ENCODE assay signal across 27 cellular contexts in the genomic region with DNA sequence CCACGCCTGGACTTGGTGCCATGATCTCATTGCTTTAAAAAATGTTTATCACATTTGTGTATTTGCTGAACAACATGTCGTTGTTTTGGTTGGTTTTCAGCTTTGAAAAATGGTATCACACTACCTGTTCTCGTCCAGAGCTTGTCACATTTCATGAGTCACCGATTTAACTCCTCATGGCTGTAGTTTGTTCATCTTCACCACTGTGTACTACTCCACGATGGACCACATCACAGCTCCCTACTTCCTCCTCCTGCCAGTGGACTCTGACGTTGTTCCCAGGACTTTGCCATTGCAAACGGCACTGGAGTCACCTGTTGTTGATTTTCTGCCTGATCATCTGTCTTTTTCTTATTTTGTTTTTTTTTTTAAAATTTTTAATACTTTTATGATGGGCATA.
DNase-seq lines count a peak whose midpoint lies in the region; ATAC-seq, FAIRE-seq and TF ChIP-seq lines count a peak whose summit lies in the region.
"Had no signal": no experiment of that assay in that cellular context is flagged by ENCODE, and none has a peak within 500 bp of the region (broad histone marks: within the 10 kb centered on the region; RNA-seq: fewer than 3 reads in every experiment).

No MANE protein-coding gene starts in this region.

- H3K79me2 ChIP-seq in HepG2 (ENCODE audit: insufficient read depth, low read length) (no peaks in the 10 kb centered on the region), K562 (ENCODE audit: control insufficient read depth, insufficient read depth, low read length) (no peaks in the 10 kb centered on the region)

- in situ Hi-C loops in HepG2 (cut with HindIII; ENCODE audit: extremely low pct_ligation_motif_present, low pct_unique_long_range_greater_than_20kb) (no loop called here), K562 (cut with MboI) (no loop called here), G401 (cut with HindIII; ENCODE audit: low sequenced_read_pairs) (no loop called here)

- WGBS in HepG2 (ENCODE audit: low lambda C conversion rate) = 5% methylated on average over 7 of the region's 7 CpGs
- 69% methylated on average over 7 of the region's 7 CpGs for WGBS in right lobe of liver (ENCODE audit: insufficient coverage, low coverage, low lambda C conversion rate, missing lambda C conversion rate)
- under 1% methylated on average over 7 of the region's 7 CpGs for WGBS in K562 (ENCODE audit: insufficient coverage, low coverage, missing lambda C conversion rate)

- H3K9me3 ChIP-seq in HepG2 (ENCODE audit: low read length) (no peaks in the 10 kb centered on the region), right lobe of liver (no peaks in the 10 kb centered on the region), HEK293 (ENCODE audit: control insufficient read depth, insufficient read depth, low read depth, low read length) (no peaks in the 10 kb centered on the region), K562 (replicated peaks; ENCODE audit: control insufficient read depth, insufficient read depth, low read depth, low read length) (no peaks in the 10 kb centered on the region)
- H3K9me3 ChIP-seq: BE2C, BLaER1 had no signal

- FAIRE-seq in HepG2 (lab: Jason Lieb, UNC) (no peak), K562 (lab: Jason Lieb, UNC) (no peak)
- FAIRE-seq: A204.1, G401.6, GM12891, GM19239 had no signal

- TF ChIP-seq EP300 in HepG2 (IDR thresholded peaks at IDR 0.05; ENCODE audit: low read depth in 2 of 2, low read length in 2 of 2) = no peak
- TF ChIP-seq EP300 in HepG2 (CRISPR knock-in tag; IDR thresholded peaks at IDR 0.05; ENCODE audit: borderline replicate concordance) = no peak
- TF ChIP-seq EP300 in K562 (IDR thresholded peaks at IDR 0.05; ENCODE audit: low read length) = no peak

- no peaks in the 10 kb centered on the region for H3K4me1 ChIP-seq in HepG2 (ENCODE audit: insufficient read depth, low read length)
- H3K4me1 ChIP-seq in right lobe of liver = peaks cover 0 to 18% (median 15%) of the 10 kb centered on the region in 4 donors
- H3K4me1 ChIP-seq in HEK293 (ENCODE audit: control insufficient read depth, insufficient read depth, low read length) = no peaks in the 10 kb centered on the region
- H3K4me1 ChIP-seq in K562 (replicated peaks in 1 of 2; ENCODE audit: control insufficient read depth in 2 of 2, insufficient read depth in 2 of 2, low read length in 2 of 2) = no peaks in the 10 kb centered on the region
- H3K4me1 ChIP-seq: BE2C had no signal

- CTCF ChIA-PET in HepG2 (lab: Yijun Ruan, JAX; ENCODE audit: low intra/inter-chr PET ratio, low total read pairs) = no interaction called here
- CTCF ChIA-PET in HEK293 (lab: Yijun Ruan, JAX) = no interaction called here
- CTCF ChIA-PET in K562 (lab: Yijun Ruan, JAX; ENCODE audit: low intra/inter-chr PET ratio) = no interaction called here

- H3K27ac ChIP-seq in HepG2 (ENCODE audit: extremely low read length, insufficient read depth, low read length) (no peak overlapping the region), right lobe of liver (no peak overlapping the region), HEK293 (ENCODE audit: extremely low read depth, low read depth, low read length) (no peak overlapping the region), K562 (ENCODE audit: extremely low read depth, low read depth, low read length) (no peak overlapping the region)
- H3K27ac ChIP-seq: BLaER1 had no signal

- ATAC-seq in HepG2 (no peak), right lobe of liver (no peak), K562 (no peak)

- H4K20me1 ChIP-seq in HepG2 (ENCODE audit: insufficient read depth, low read length) (no peaks in the 10 kb centered on the region), K562 (replicated peaks; ENCODE audit: control insufficient read depth, insufficient read depth, low read length) (peaks cover 8% of the 10 kb centered on the region)
- H4K20me1 ChIP-seq: BLaER1 had no signal

- H2AFZ ChIP-seq in HepG2 (ENCODE audit: low read length) = no peak overlapping the region
- no peak overlapping the region for H2AFZ ChIP-seq in K562 (ENCODE audit: low read depth, low read length)

- no peak overlapping the region for H3K4me3 ChIP-seq in HepG2 (replicated peaks in 1 of 3; ENCODE audit: insufficient read depth in 1 of 3, low read depth in 2 of 3, low read length in 3 of 3)
- no peak overlapping the region for H3K4me3 ChIP-seq in right lobe of liver
- H3K4me3 ChIP-seq in HEK293 (ENCODE audit: low read depth, low read length) = no peak overlapping the region
- no peak overlapping the region for H3K4me3 ChIP-seq in K562
- H3K4me3 ChIP-seq: BLaER1 had no signal

- peaks cover 11 to 70% of the 10 kb centered on the region in 2 experiments for H3K27me3 ChIP-seq in HepG2 (ENCODE audit: control insufficient read depth in 1 of 2, insufficient read depth in 2 of 2, low read length in 2 of 2)
- no peaks in the 10 kb centered on the region for H3K27me3 ChIP-seq in right lobe of liver
- H3K27me3 ChIP-seq in K562 (ENCODE audit: control insufficient read depth in 2 of 2, insufficient read depth in 2 of 2, low read length in 2 of 2) = peaks cover 32 to 83% of the 10 kb centered on the region in 2 experiments; a peak in 4 of 5 replicates
- H3K27me3 ChIP-seq: BE2C, BLaER1 had no signal

- H3K36me3 ChIP-seq in HepG2 (replicated peaks in 1 of 2; ENCODE audit: control insufficient read depth in 1 of 2, insufficient read depth in 2 of 2, low read length in 2 of 2) (no peaks in the 10 kb centered on the region), right lobe of liver (no peaks in the 10 kb centered on the region), HEK293 (ENCODE audit: control insufficient read depth in 2 of 2, insufficient read depth in 1 of 2, low read length in 2 of 2) (no peaks in the 10 kb centered on the region), K562 (ENCODE audit: control insufficient read depth, insufficient read depth, low read length) (no peaks in the 10 kb centered on the region)
- H3K36me3 ChIP-seq: BE2C, BLaER1 had no signal

- H3K4me2 ChIP-seq in HepG2 (ENCODE audit: low read depth, low read length) (no peak overlapping the region), K562 (ENCODE audit: insufficient read depth, low read length) (no peak overlapping the region)

- BruUV-seq in HepG2 (replicated peaks; lab: Mats Ljungman, UMichigan) = no TSS peak
- no TSS peak for BruUV-seq in K562 (replicated peaks; lab: Mats Ljungman, UMichigan)

- no peak overlapping the region for H3K9ac ChIP-seq in HepG2 (ENCODE audit: insufficient read depth, low read depth, low read length)
- no peak overlapping the region for H3K9ac ChIP-seq in K562 (ENCODE audit: insufficient read depth in 1 of 2, low read depth in 2 of 2, low read length in 2 of 2)
- H3K9ac ChIP-seq: BLaER1 had no signal

- no peak for TF ChIP-seq POLR2A in HepG2 (IDR thresholded peaks at IDR 0.05; ENCODE audit: insufficient read depth in 1 of 2, low read depth in 2 of 2, low read length in 2 of 2)
- TF ChIP-seq POLR2A in right lobe of liver (IDR thresholded peaks at IDR 0.05) = no peak
- no peak for TF ChIP-seq POLR2A in K562 (conservative IDR thresholded peaks at IDR 0.05)

- intact Hi-C loops in HepG2 (cut with micrococcal nuclease; ENCODE audit: unreplicated experiment) (no loop called here), right lobe of liver (cut with DNase I) (no loop called here), K562 (cut with micrococcal nuclease) (no loop called here), posterior vena cava (cut with DNase I) (no loop called here)

- no peak for TF ChIP-seq CTCF in HepG2 (CRISPR knock-in tag; IDR thresholded peaks at IDR 0.05)
- TF ChIP-seq CTCF in right lobe of liver (IDR thresholded peaks at IDR 0.05) = no peak
- TF ChIP-seq CTCF in HEK293 (tag by site-specific recombination; IDR thresholded peaks at IDR 0.05) = no peak
- no peak for TF ChIP-seq CTCF in K562 (IDR thresholded peaks at IDR 0.05 in 2 of 3, conservative IDR thresholded peaks at IDR 0.05 in 1 of 3; ENCODE audit: insufficient read depth in 2 of 3, low read depth in 1 of 3, low read length in 3 of 3)

- TF ChIP-seq RAD21 in HepG2 (CRISPR knock-in tag; IDR thresholded peaks at IDR 0.05) (no peak), K562 (CRISPR knock-in tag; conservative IDR thresholded peaks at IDR 0.05 in 1 of 2, IDR thresholded peaks at IDR 0.05 in 1 of 2) (no peak)

- H3K9me1 ChIP-seq in K562 (ENCODE audit: control insufficient read depth, insufficient read depth, low read length) = peaks cover 2% of the 10 kb centered on the region

- POLR2A ChIA-PET in HepG2 (lab: Yijun Ruan, JAX) = no interaction called here
- POLR2A ChIA-PET in HEK293 (lab: Yijun Ruan, JAX) = no interaction called here
- POLR2A ChIA-PET in K562 (lab: Yijun Ruan, JAX) = interaction anchor here (0.6 kb wide), 2 partner anchors 11 to 116 kb away, joined by 3 read pairs; no protein-coding TSS in a partner anchor

- no peak for DNase-seq in HepG2 (ENCODE audit: low spot score)
- DNase-seq in right lobe of liver = no peak
- DNase-seq in K562 (ENCODE audit: extremely low read depth in 1 of 4, low spot score in 3 of 4) = no peak
- peak; percentile 13 for DNase-seq in posterior vena cava (ENCODE audit: low spot score)
- no peak for DNase-seq in activated naive CD4-positive, alpha-beta T cell treated with anti-CD3 and anti-CD28 coated beads, Interleukin-2, amount 50 U/mL, for 16 hours
- DNase-seq in G401 (ENCODE audit: low spot score) = no peak
- DNase-seq: 8988T; ACHN; BE2C; C1 segment of cervical spinal cord; CD4-positive, alpha-beta memory T cell; CD4-positive, CD25-positive, alpha-beta regulatory T cell; CD8-positive, alpha-beta memory T cell; COR-L47; DMS 273 treated with DMSO at 0.1 percent for 48 hours; DMS153; DMS53; DMS79; DND-41; EL; GF-D8 had no signal

TF ChIP-seq in HEK293, 187 proteins besides CTCF, POLR2A, EP300 and RAD21:
- TF ChIP-seq ZNF132 (tag by site-specific recombination; IDR thresholded peaks at IDR 0.05; ENCODE audit: borderline replicate concordance) = no peak
- peak; percentile 66 for TF ChIP-seq ZNF146 (tag by site-specific recombination; IDR thresholded peaks at IDR 0.05)

TF ChIP-seq in K562, 482 proteins besides CTCF, POLR2A, EP300 and RAD21:
- TF ChIP-seq STAT5A (IDR thresholded peaks at IDR 0.05; ENCODE audit: borderline replicate concordance, low read length) (no peak), ZNF146 (CRISPR knock-in tag; IDR thresholded peaks at IDR 0.05; ENCODE audit: unreplicated experiment) (peak; percentile 33)
